ENCODE assay signal across 23 cellular contexts in genomic region chr20:63606701-63607100, GRCh38.
"Had no signal": no experiment of that assay in that cellular context is flagged by ENCODE, and none has a peak within 500 bp of the region (broad histone marks: within the 10 kb centered on the region; RNA-seq: fewer than 3 reads in every experiment).

No MANE protein-coding gene starts in this region.

- DNase-seq: activated CD8-positive, alpha-beta memory T cell treated with anti-CD3 and anti-CD28 coated beads for 24 hours; activated CD8-positive, alpha-beta memory T cell treated with anti-CD3 and anti-CD28 coated beads, Interleukin-2, amount 50 U/mL, for 4 hours; activated gamma-delta T cell; activated naive CD4-positive, alpha-beta T cell treated with anti-CD3 and anti-CD28 coated beads, Interleukin-2, amount 50 U/mL, for 16 hours; activated naive CD8-positive, alpha-beta T cell treated with anti-CD3 and anti-CD28 coated beads, Interleukin-2, amount 50 U/mL, for 24 hours; body of pancreas; effector memory CD4-positive, alpha-beta T cell; foreskin melanocyte; hypothalamus; psoas muscle; right cardiac atrium; stimulated activated CD4-positive, alpha-beta T cell treated with anti-CD3 and anti-CD28 coated beads, Interleukin-12 subunit alpha, Interleukin-12 subunit beta, amount 100 ng/mL, for 4 hours; stimulated activated CD4-positive, alpha-beta T cell treated with anti-CD3 and anti-CD28 coated beads, Interleukin-1b, Interleukin-23, amount 100 ng/mL, for 48 hours; stomach had no signal

- H3K27ac ChIP-seq: body of pancreas, cardiac muscle cell, pancreas, psoas muscle, stomach, suprapubic skin, tibial nerve had no signal

- H3K27me3 ChIP-seq: body of pancreas, cardiac muscle cell, pancreas, stomach, suprapubic skin, tibial nerve had no signal

- H3K36me3 ChIP-seq: cardiac muscle cell had no signal

- H3K4me3 Mint-ChIP-seq: activated naive CD8-positive, alpha-beta T cell treated with anti-CD3 and anti-CD28 coated beads, Interleukin-2, amount 50 U/mL, for 24 hours; memory B cell; nephron; stimulated activated effector memory CD8-positive, alpha-beta T cell treated with anti-CD3 and anti-CD28 coated beads, Interleukin-12 subunit alpha, Interleukin-12 subunit beta, amount 100 ng/mL, for 72 hours; T-helper 2 cell treated with Interferon-gamma antibody and Interleukin-4, amounts not matched to agents 5 μg/mL and 100 μg/mL, for 36 hours had no signal

- H3K4me1 ChIP-seq: body of pancreas, pancreas, psoas muscle, stomach, suprapubic skin, tibial nerve had no signal

- H3K9me3 ChIP-seq: body of pancreas, pancreas, psoas muscle, stomach, suprapubic skin, tibial nerve had no signal

- H3K4me3 ChIP-seq: body of pancreas, cardiac muscle cell, pancreas, psoas muscle, stomach, suprapubic skin, tibial nerve had no signal

- H3K27ac Mint-ChIP-seq: activated naive CD8-positive, alpha-beta T cell treated with anti-CD3 and anti-CD28 coated beads, Interleukin-2, amount 50 U/mL, for 24 hours; memory B cell; nephron; stimulated activated effector memory CD8-positive, alpha-beta T cell treated with anti-CD3 and anti-CD28 coated beads, Interleukin-12 subunit alpha, Interleukin-12 subunit beta, amount 100 ng/mL, for 72 hours; T-helper 2 cell treated with Interferon-gamma antibody and Interleukin-4, amounts not matched to agents 5 μg/mL and 100 μg/mL, for 36 hours had no signal

- H3K9me3 Mint-ChIP-seq: activated naive CD8-positive, alpha-beta T cell treated with anti-CD3 and anti-CD28 coated beads, Interleukin-2, amount 50 U/mL, for 24 hours; memory B cell; nephron; stimulated activated effector memory CD8-positive, alpha-beta T cell treated with anti-CD3 and anti-CD28 coated beads, Interleukin-12 subunit alpha, Interleukin-12 subunit beta, amount 100 ng/mL, for 72 hours had no signal

- H3K27me3 Mint-ChIP-seq: activated naive CD8-positive, alpha-beta T cell treated with anti-CD3 and anti-CD28 coated beads, Interleukin-2, amount 50 U/mL, for 24 hours; memory B cell had no signal

- H3K4me1 Mint-ChIP-seq: nephron had no signal

- ATAC-seq: activated naive CD8-positive, alpha-beta T cell treated with anti-CD3 and anti-CD28 coated beads, Interleukin-2, amount 50 U/mL, for 24 hours; body of pancreas; esophagus mucosa; pancreas; psoas muscle; right cardiac atrium; stimulated activated effector memory CD8-positive, alpha-beta T cell treated with anti-CD3 and anti-CD28 coated beads, Interleukin-12 subunit alpha, Interleukin-12 subunit beta, amount 100 ng/mL, for 72 hours had no signal
